ENCODE assay signal across 8 cellular contexts in genomic region chr1:223556414-223557124, GRCh38.
DNase-seq lines count a peak whose midpoint lies in the region; ATAC-seq and TF ChIP-seq lines count a peak whose summit lies in the region.

No MANE protein-coding gene starts in this region.

- no peaks in the 10 kb centered on the region for H3K9me3 ChIP-seq in tibial nerve

- H3K36me3 ChIP-seq in tibial nerve: no peaks in the 10 kb centered on the region

- TF ChIP-seq POLR2A in tibial nerve (IDR thresholded peaks at IDR 0.05): no peak

- no peak overlapping the region for H3K4me3 ChIP-seq in tibial nerve

- TF ChIP-seq CTCF in brain (conservative IDR thresholded peaks at IDR 0.05) (peak; percentile 30 to 68), nephron (IDR thresholded peaks at IDR 0.05; ENCODE audit: unreplicated experiment in 3 of 3) (peak; percentile 13 to 40 (median 22)), tibial nerve (IDR thresholded peaks at IDR 0.05) (peak in 1 of 5 experiments; percentile 40)

- peak; percentile 96 for ATAC-seq in GM18907 (IDR thresholded peaks at IDR 0.05; ENCODE audit: unreplicated experiment)
- peak; percentile 90 for ATAC-seq in HG02981 (IDR thresholded peaks at IDR 0.05; ENCODE audit: unreplicated experiment)

- H3K4me3 Mint-ChIP-seq in brain (no peak overlapping the region), nephron (no peak overlapping the region)

- H3K27me3 Mint-ChIP-seq in brain (peaks cover 8% of the 10 kb centered on the region), nephron (ENCODE audit: low read depth) (peaks cover 22% of the 10 kb centered on the region)

- no peak overlapping the region for H3K27ac ChIP-seq in tibial nerve

- DNase-seq in DMS53 (lab: John Stamatoyannopoulos, UW) (peak; percentile 78), NCI-H69 (lab: John Stamatoyannopoulos, UW) (peak; percentile 54), tibial nerve (ENCODE audit: low spot score in 2 of 2) (no peak), T-helper 9 cell (no peak)

- WGBS in tibial nerve, 2 donors: 49% methylated on average over 8 of the region's 8 CpGs

- H3K9me3 Mint-ChIP-seq in brain (no peaks in the 10 kb centered on the region), nephron (no peaks in the 10 kb centered on the region)

- H3K4me1 ChIP-seq in tibial nerve: no peaks in the 10 kb centered on the region

- no peak overlapping the region for H3K27ac Mint-ChIP-seq in brain
- H3K27ac Mint-ChIP-seq in nephron: no peak overlapping the region

- H3K4me1 Mint-ChIP-seq in brain: no peaks in the 10 kb centered on the region
- peaks cover 10% of the 10 kb centered on the region for H3K4me1 Mint-ChIP-seq in nephron

- TF ChIP-seq EP300 in tibial nerve (IDR thresholded peaks at IDR 0.05): no peak

- no peaks in the 10 kb centered on the region for H3K27me3 ChIP-seq in tibial nerve

- H3K36me3 Mint-ChIP-seq in brain (no peaks in the 10 kb centered on the region), nephron (ENCODE audit: low read depth) (no peaks in the 10 kb centered on the region)

Comparison
In these comparisons a context has a peak if more than half of its experiments do, and no peak if none do; other contexts are left out.
1. DNase-seq: peak in DMS53 (single experiment) and NCI-H69 (single experiment); none in tibial nerve (0 of 2) and T-helper 9 cell (single experiment).